ENCODE assay signal across 24 cellular contexts in the genomic region with DNA sequence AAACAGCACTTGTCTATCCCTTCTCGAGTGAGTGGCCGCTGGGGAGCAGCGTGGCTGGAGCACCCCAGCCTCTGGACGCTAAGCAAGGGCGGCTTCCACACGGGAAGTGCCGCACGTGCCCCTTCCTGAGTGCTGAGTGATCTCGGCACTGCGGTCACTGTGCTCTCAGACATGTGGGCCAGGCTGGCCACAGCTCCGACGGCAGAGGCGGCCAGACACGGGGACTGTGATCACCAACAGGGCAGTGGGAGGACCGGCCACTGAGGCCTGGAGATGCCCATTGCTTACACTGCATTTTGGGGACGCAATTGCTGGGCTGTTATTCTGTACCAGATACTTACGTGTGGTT.
"Had no signal": no experiment of that assay in that cellular context is flagged by ENCODE, and none has a peak within 500 bp of the region (broad histone marks: within the 10 kb centered on the region; RNA-seq: fewer than 3 reads in every experiment).

No MANE protein-coding gene starts in this region.

- H3K27ac ChIP-seq: brain microvascular endothelial cell, coronary artery had no signal

- ATAC-seq: activated CD4-positive, alpha-beta T cell treated with anti-CD3 and anti-CD28 coated beads for 36 hours; activated CD8-positive, alpha-beta memory T cell treated with anti-CD3 and anti-CD28 coated beads, Interleukin-2, amount 10 ng/mL, durations not matched to agents 7 days and 5 days; activated CD8-positive, alpha-beta T cell treated with anti-CD3 and anti-CD28 coated beads, Interleukin-2, amount 10 ng/mL, durations not matched to agents 7 days and 5 days; activated naive CD4-positive, alpha-beta T cell treated with anti-CD3 and anti-CD28 coated beads, Interleukin-2, amount 50 U/mL, for 72 hours; esophagus mucosa; T-cell had no signal

- DNase-seq: activated CD4-positive, alpha-beta memory T cell treated with anti-CD3 and anti-CD28 coated beads for 36 hours; activated CD4-positive, alpha-beta T cell treated with anti-CD3 and anti-CD28 coated beads for 36 hours; activated CD4-positive, alpha-beta T cell treated with anti-CD3 and anti-CD28 coated beads, Interleukin-2, amount 10 ng/mL, durations not matched to agents 24 days and 14 days; activated CD4-positive, CD25-positive, alpha-beta regulatory T cell; activated CD4-positive, CD25-positive, alpha-beta regulatory T cell treated with anti-CD3 and anti-CD28 coated beads, Interleukin-2, amount 50 U/mL, for 72 hours; activated CD8-positive, alpha-beta memory T cell treated with anti-CD3 and anti-CD28 coated beads, Interleukin-2, amount 10 ng/mL, durations not matched to agents 7 days and 5 days; activated CD8-positive, alpha-beta memory T cell treated with anti-CD3 and anti-CD28 coated beads, Interleukin-2, amount 50 U/mL, for 4 hours; activated CD8-positive, alpha-beta T cell treated with anti-CD3 and anti-CD28 coated beads, Interleukin-2, amount 10 ng/mL, durations not matched to agents 7 days and 5 days; activated effector memory CD4-positive, alpha-beta T cell treated with anti-CD3 and anti-CD28 coated beads, Interleukin-2, amount 50 U/mL, for 16 hours; activated naive CD4-positive, alpha-beta T cell treated with anti-CD3 and anti-CD28 coated beads, Interleukin-2, amount 10 ng/mL, durations not matched to agents 7 days and 5 days; activated naive CD8-positive, alpha-beta T cell treated with anti-CD3 and anti-CD28 coated beads, Interleukin-2, amount 10 ng/mL, durations not matched to agents 7 days and 5 days; activated T-cell treated with anti-CD3 and anti-CD28 coated beads, Interleukin-2, amount 50 U/mL, for 1 hour; activated T-cell treated with anti-CD3 and anti-CD28 coated beads, Interleukin-2, amount 50 U/mL, for 48 hours; brain microvascular endothelial cell; effector memory CD4-positive, alpha-beta T cell; endodermal cell; foreskin fibroblast; glutamatergic neuron; T-cell; T1000 had no signal

- H3K27me3 ChIP-seq: brain microvascular endothelial cell, dorsolateral prefrontal cortex had no signal

- H3K4me3 ChIP-seq: coronary artery, dorsolateral prefrontal cortex had no signal
